Comparison of ENCODE assay signal across 12 cellular contexts in the genomic region with DNA sequence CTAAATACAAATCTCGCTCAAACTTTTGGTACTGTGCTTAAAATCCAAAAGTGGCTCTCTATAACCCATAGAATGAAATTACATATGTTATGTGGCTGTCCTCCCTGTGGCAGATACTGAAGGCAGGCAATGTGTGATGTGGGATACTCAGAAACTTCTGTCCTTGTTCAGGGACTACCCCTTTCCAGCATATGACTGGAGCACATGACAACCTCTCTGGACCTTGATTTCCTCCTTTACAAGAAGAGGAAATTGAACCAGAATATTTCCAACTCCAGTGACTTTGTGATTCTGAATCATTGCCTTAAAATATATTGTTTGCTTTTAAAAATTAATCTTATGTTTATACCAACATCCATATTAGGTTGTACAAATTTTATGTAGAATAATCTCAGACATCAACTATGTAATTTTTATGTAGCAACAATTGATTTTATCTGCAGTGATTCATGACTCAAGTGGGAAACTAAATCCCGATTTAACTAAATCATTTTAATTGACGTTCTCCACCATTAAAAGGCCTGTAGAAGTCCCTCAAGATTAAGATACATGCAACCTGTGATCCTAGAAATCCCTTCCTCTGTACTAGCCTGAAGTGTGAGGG.
"Had no signal": no experiment of that assay in that cellular context is flagged by ENCODE, and none has a peak within 500 bp of the region (broad histone marks: within the 10 kb centered on the region; RNA-seq: fewer than 3 reads in every experiment).

No MANE protein-coding gene starts in this region.

- H3K27ac ChIP-seq: brain microvascular endothelial cell, foreskin keratinocyte, parathyroid adenoma had no signal

- H3K27me3 ChIP-seq: brain microvascular endothelial cell, foreskin keratinocyte had no signal

- DNase-seq: activated CD4-positive, alpha-beta T cell treated with anti-CD3 and anti-CD28 coated beads, Interleukin-2, amount 50 U/mL, for 4 hours; activated CD8-positive, alpha-beta memory T cell treated with anti-CD3 and anti-CD28 coated beads, Interleukin-2, amount 10 ng/mL, durations not matched to agents 7 days and 5 days; activated effector memory CD4-positive, alpha-beta T cell treated with anti-CD3 and anti-CD28 coated beads, Interleukin-2, amount 50 U/mL, for 16 hours; activated T-cell treated with anti-CD3 and anti-CD28 coated beads, Interleukin-2, amount 50 U/mL, for 24 hours; amniotic stem cell; brain microvascular endothelial cell; cerebellar nuclear complex; foreskin keratinocyte; T-helper 2 cell had no signal

- H3K9ac ChIP-seq: parathyroid adenoma had no signal

- H2AFZ ChIP-seq: parathyroid adenoma had no signal

- H3K79me2 ChIP-seq: parathyroid adenoma had no signal

- H3K36me3 ChIP-seq: brain microvascular endothelial cell had no signal

- H3K4me1 ChIP-seq: foreskin keratinocyte, parathyroid adenoma had no signal

- ATAC-seq: activated CD8-positive, alpha-beta memory T cell treated with anti-CD3 and anti-CD28 coated beads, Interleukin-2, amount 10 ng/mL, durations not matched to agents 7 days and 5 days; activated naive CD4-positive, alpha-beta T cell treated with anti-CD3 and anti-CD28 coated beads, Interleukin-2, amount 50 U/mL, for 72 hours; foreskin keratinocyte; stimulated activated effector memory CD8-positive, alpha-beta T cell treated with anti-CD3 and anti-CD28 coated beads, Interleukin-12 subunit alpha, Interleukin-12 subunit beta, amount 100 ng/mL, for 72 hours had no signal
